In the genomic region with DNA sequence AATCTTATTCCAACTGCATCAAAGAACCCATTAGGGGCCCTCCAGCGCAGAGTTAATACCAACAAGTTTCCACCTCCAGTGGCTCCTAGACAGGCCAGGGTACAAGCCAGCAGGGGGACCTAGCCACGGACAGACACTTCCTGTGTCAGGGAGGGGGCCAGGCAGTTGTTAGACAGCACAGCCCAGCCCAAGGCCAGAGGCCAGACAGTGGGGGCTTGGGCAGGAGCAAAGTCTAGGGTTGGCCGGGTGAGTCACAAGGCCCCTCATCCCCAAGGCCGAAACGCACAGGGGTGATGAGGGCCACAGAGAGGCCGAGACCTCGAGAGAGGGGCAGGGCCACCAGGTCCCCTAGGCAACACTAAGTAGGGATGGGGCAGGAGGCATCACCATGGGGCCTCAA, we compare ENCODE assay signal across 1 cellular context.
A peak's percentile ranks its signal among the peaks of the same experiment; 100 is the strongest.
TF ChIP-seq lines count a peak whose summit lies in the region.

No MANE protein-coding gene starts in this region.

TF ChIP-seq in HepG2, 621 proteins besides CTCF, POLR2A, EP300 and RAD21 (continued from another document and continues in another):
- TF ChIP-seq, protein P1, sequence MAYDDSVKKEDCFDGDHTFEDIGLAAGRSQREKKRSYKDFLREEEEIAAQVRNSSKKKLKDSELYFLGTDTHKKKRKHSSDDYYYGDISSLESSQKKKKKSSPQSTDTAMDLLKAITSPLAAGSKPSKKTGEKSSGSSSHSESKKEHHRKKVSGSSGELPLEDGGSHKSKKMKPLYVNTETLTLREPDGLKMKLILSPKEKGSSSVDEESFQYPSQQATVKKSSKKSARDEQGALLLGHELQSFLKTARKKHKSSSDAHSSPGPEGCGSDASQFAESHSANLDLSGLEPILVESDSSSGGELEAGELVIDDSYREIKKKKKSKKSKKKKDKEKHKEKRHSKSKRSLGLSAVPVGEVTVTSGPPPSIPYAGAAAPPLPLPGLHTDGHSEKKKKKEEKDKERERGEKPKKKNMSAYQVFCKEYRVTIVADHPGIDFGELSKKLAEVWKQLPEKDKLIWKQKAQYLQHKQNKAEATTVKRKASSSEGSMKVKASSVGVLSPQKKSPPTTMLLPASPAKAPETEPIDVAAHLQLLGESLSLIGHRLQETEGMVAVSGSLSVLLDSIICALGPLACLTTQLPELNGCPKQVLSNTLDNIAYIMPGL (CRISPR knock-in tag; IDR thresholded peaks at IDR 0.05; ENCODE audit: borderline replicate concordance in 1 of 2, low read depth in 1 of 2): peak; percentile 38 to 46; a peak in 2 of 4 replicates
- TF ChIP-seq ETV6 (CRISPR knock-in tag; conservative IDR thresholded peaks at IDR 0.05) (no peak), EED (CRISPR knock-in tag; IDR thresholded peaks at IDR 0.05) (no peak), ZNF607 (CRISPR knock-in tag; IDR thresholded peaks at IDR 0.05; ENCODE audit: borderline replicate concordance) (no peak), ASH2L (IDR thresholded peaks at IDR 0.05; ENCODE audit: insufficient read length, low read depth, low read length) (peak; percentile 32), FOXK1 (CRISPR knock-in tag; IDR thresholded peaks at IDR 0.05; ENCODE audit: borderline replicate concordance, low read depth) (peak; percentile 73; the same call in 1 of the 2 replicates), ZKSCAN1 (IDR thresholded peaks at IDR 0.05; ENCODE audit: low read length) (no peak), TRIM24 (CRISPR knock-in tag; IDR thresholded peaks at IDR 0.05) (no peak), SP1 (IDR thresholded peaks at IDR 0.05) (no peak), SP1 (CRISPR knock-in tag; IDR thresholded peaks at IDR 0.05) (no peak), HNRNPLL (IDR thresholded peaks at IDR 0.05; ENCODE audit: low read depth, low read length, poor library complexity, severe bottlenecking) (no peak), CC2D1A (CRISPR knock-in tag; IDR thresholded peaks at IDR 0.05) (no peak), TCF12 (IDR thresholded peaks at IDR 0.05) (no peak), TCF12 (CRISPR knock-in tag; IDR thresholded peaks at IDR 0.05) (no peak), ZNF451 (CRISPR knock-in tag; IDR thresholded peaks at IDR 0.05) (no peak), WIZ (CRISPR knock-in tag; IDR thresholded peaks at IDR 0.05) (0 out of 2 replicates have a peak, but pooled peaks have one; percentile 50), ZNF775 (CRISPR knock-in tag; IDR thresholded peaks at IDR 0.05; ENCODE audit: borderline replicate concordance) (no peak), HNRNPK (IDR thresholded peaks at IDR 0.05; ENCODE audit: low read depth, low read length, poor library complexity, severe bottlenecking) (no peak), ZNF274 (CRISPR knock-in tag; IDR thresholded peaks at IDR 0.05) (no peak), ZNF335 (CRISPR knock-in tag; IDR thresholded peaks at IDR 0.05) (peak; percentile 96), FOXM1 (CRISPR knock-in tag; IDR thresholded peaks at IDR 0.05) (no peak), TBX3 (IDR thresholded peaks at IDR 0.05; ENCODE audit: borderline replicate concordance) (no peak), ZFP36 (IDR thresholded peaks at IDR 0.05; ENCODE audit: borderline replicate concordance, low read depth, low read length, partially characterized antibody) (no peak), THYN1 (CRISPR knock-in tag; IDR thresholded peaks at IDR 0.05; ENCODE audit: borderline replicate concordance, low read depth) (no peak), ZNF792 (CRISPR knock-in tag; IDR thresholded peaks at IDR 0.05) (no peak), RARA (CRISPR knock-in tag; IDR thresholded peaks at IDR 0.05) (peak; percentile 90), RXRA (CRISPR knock-in tag; IDR thresholded peaks at IDR 0.05) (peak; percentile 50; the same call in 1 of the 2 replicates), ATRX (CRISPR knock-in tag; IDR thresholded peaks at IDR 0.05; ENCODE audit: borderline replicate concordance) (no peak), ZNF615 (CRISPR knock-in tag; IDR thresholded peaks at IDR 0.05; ENCODE audit: borderline replicate concordance) (no peak), ZNF30 (CRISPR knock-in tag; IDR thresholded peaks at IDR 0.05) (no peak), THAP11 (CRISPR knock-in tag; IDR thresholded peaks at IDR 0.05) (peak; percentile 73), ZNF788 (CRISPR knock-in tag; IDR thresholded peaks at IDR 0.05; ENCODE audit: borderline replicate concordance) (no peak; the same call in 1 of the 2 replicates), POLR2AphosphoS5 (IDR thresholded peaks at IDR 0.05; ENCODE audit: low read depth, low read length) (no peak), CBX5 (CRISPR knock-in tag; IDR thresholded peaks at IDR 0.05; ENCODE audit: borderline replicate concordance) (0 out of 2 replicates have a peak, but pooled peaks have one; percentile 46), MAF1 (CRISPR knock-in tag; IDR thresholded peaks at IDR 0.05; ENCODE audit: borderline replicate concordance) (no peak), ZBTB38 (CRISPR knock-in tag; IDR thresholded peaks at IDR 0.05) (no peak), ZFP36L1 (CRISPR knock-in tag; IDR thresholded peaks at IDR 0.05) (no peak), ZNF326 (CRISPR knock-in tag; IDR thresholded peaks at IDR 0.05; ENCODE audit: borderline replicate concordance) (no peak), ESRRA (CRISPR knock-in tag; IDR thresholded peaks at IDR 0.05; ENCODE audit: low read depth) (no peak), JUND (CRISPR knock-in tag; IDR thresholded peaks at IDR 0.05) (peak; percentile 95), SALL2 (CRISPR knock-in tag; IDR thresholded peaks at IDR 0.05) (no peak), ZNF431 (CRISPR knock-in tag; IDR thresholded peaks at IDR 0.05; ENCODE audit: borderline replicate concordance, low read depth) (no peak)
- TF ChIP-seq, protein P2, sequence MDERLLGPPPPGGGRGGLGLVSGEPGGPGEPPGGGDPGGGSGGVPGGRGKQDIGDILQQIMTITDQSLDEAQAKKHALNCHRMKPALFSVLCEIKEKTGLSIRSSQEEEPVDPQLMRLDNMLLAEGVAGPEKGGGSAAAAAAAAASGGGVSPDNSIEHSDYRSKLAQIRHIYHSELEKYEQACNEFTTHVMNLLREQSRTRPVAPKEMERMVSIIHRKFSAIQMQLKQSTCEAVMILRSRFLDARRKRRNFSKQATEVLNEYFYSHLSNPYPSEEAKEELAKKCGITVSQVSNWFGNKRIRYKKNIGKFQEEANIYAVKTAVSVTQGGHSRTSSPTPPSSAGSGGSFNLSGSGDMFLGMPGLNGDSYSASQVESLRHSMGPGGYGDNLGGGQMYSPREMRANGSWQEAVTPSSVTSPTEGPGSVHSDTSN (CRISPR knock-in tag; IDR thresholded peaks at IDR 0.05): no peak
- TF ChIP-seq, protein P3, sequence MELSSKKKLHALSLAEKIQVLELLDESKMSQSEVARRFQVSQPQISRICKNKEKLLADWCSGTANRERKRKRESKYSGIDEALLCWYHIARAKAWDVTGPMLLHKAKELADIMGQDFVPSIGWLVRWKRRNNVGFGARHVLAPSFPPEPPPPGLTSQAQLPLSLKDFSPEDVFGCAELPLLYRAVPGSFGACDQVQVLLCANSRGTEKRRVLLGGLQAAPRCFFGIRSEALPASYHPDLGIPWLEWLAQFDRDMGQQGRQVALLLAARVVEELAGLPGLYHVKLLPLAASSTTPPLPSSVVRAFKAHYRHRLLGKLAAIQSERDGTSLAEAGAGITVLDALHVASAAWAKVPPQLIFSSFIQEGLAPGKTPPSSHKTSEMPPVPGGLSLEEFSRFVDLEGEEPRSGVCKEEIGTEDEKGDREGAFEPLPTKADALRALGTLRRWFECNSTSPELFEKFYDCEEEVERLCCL (CRISPR knock-in tag; IDR thresholded peaks at IDR 0.05; ENCODE audit: borderline replicate concordance): no peak
- TF ChIP-seq, protein P4, sequence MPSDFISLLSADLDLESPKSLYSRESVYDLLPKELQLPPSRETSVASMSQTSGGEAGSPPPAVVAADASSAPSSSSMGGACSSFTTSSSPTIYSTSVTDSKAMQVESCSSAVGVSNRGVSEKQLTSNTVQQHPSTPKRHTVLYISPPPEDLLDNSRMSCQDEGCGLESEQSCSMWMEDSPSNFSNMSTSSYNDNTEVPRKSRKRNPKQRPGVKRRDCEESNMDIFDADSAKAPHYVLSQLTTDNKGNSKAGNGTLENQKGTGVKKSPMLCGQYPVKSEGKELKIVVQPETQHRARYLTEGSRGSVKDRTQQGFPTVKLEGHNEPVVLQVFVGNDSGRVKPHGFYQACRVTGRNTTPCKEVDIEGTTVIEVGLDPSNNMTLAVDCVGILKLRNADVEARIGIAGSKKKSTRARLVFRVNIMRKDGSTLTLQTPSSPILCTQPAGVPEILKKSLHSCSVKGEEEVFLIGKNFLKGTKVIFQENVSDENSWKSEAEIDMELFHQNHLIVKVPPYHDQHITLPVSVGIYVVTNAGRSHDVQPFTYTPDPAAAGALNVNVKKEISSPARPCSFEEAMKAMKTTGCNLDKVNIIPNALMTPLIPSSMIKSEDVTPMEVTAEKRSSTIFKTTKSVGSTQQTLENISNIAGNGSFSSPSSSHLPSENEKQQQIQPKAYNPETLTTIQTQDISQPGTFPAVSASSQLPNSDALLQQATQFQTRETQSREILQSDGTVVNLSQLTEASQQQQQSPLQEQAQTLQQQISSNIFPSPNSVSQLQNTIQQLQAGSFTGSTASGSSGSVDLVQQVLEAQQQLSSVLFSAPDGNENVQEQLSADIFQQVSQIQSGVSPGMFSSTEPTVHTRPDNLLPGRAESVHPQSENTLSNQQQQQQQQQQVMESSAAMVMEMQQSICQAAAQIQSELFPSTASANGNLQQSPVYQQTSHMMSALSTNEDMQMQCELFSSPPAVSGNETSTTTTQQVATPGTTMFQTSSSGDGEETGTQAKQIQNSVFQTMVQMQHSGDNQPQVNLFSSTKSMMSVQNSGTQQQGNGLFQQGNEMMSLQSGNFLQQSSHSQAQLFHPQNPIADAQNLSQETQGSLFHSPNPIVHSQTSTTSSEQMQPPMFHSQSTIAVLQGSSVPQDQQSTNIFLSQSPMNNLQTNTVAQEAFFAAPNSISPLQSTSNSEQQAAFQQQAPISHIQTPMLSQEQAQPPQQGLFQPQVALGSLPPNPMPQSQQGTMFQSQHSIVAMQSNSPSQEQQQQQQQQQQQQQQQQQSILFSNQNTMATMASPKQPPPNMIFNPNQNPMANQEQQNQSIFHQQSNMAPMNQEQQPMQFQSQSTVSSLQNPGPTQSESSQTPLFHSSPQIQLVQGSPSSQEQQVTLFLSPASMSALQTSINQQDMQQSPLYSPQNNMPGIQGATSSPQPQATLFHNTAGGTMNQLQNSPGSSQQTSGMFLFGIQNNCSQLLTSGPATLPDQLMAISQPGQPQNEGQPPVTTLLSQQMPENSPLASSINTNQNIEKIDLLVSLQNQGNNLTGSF (CRISPR knock-in tag; IDR thresholded peaks at IDR 0.05): no peak
- TF ChIP-seq, protein P5, sequence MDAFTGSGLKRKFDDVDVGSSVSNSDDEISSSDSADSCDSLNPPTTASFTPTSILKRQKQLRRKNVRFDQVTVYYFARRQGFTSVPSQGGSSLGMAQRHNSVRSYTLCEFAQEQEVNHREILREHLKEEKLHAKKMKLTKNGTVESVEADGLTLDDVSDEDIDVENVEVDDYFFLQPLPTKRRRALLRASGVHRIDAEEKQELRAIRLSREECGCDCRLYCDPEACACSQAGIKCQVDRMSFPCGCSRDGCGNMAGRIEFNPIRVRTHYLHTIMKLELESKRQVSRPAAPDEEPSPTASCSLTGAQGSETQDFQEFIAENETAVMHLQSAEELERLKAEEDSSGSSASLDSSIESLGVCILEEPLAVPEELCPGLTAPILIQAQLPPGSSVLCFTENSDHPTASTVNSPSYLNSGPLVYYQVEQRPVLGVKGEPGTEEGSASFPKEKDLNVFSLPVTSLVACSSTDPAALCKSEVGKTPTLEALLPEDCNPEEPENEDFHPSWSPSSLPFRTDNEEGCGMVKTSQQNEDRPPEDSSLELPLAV (CRISPR knock-in tag; conservative IDR thresholded peaks at IDR 0.05; ENCODE audit: low read depth): no peak
- TF ChIP-seq, protein P6, sequence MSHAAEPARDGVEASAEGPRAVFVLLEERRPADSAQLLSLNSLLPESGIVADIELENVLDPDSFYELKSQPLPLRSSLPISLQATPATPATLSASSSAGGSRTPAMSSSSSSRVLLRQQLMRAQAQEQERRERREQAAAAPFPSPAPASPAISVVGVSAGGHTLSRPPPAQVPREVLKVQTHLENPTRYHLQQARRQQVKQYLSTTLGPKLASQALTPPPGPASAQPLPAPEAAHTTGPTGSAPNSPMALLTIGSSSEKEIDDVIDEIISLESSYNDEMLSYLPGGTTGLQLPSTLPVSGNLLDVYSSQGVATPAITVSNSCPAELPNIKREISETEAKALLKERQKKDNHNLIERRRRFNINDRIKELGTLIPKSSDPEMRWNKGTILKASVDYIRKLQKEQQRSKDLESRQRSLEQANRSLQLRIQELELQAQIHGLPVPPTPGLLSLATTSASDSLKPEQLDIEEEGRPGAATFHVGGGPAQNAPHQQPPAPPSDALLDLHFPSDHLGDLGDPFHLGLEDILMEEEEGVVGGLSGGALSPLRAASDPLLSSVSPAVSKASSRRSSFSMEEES (CRISPR knock-in tag; IDR thresholded peaks at IDR 0.05): peak; percentile 68
- TF ChIP-seq, protein P7, sequence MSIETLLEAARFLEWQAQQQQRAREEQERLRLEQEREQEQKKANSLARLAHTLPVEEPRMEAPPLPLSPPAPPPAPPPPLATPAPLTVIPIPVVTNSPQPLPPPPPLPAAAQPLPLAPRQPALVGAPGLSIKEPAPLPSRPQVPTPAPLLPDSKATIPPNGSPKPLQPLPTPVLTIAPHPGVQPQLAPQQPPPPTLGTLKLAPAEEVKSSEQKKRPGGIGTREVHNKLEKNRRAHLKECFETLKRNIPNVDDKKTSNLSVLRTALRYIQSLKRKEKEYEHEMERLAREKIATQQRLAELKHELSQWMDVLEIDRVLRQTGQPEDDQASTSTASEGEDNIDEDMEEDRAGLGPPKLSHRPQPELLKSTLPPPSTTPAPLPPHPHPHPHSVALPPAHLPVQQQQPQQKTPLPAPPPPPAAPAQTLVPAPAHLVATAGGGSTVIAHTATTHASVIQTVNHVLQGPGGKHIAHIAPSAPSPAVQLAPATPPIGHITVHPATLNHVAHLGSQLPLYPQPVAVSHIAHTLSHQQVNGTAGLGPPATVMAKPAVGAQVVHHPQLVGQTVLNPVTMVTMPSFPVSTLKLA (IDR thresholded peaks at IDR 0.05): no peak
- TF ChIP-seq, protein P8, sequence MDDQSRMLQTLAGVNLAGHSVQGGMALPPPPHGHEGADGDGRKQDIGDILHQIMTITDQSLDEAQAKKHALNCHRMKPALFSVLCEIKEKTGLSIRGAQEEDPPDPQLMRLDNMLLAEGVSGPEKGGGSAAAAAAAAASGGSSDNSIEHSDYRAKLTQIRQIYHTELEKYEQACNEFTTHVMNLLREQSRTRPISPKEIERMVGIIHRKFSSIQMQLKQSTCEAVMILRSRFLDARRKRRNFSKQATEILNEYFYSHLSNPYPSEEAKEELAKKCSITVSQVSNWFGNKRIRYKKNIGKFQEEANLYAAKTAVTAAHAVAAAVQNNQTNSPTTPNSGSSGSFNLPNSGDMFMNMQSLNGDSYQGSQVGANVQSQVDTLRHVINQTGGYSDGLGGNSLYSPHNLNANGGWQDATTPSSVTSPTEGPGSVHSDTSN (CRISPR knock-in tag; IDR thresholded peaks at IDR 0.05; ENCODE audit: borderline replicate concordance): no peak
